In the genomic region with DNA sequence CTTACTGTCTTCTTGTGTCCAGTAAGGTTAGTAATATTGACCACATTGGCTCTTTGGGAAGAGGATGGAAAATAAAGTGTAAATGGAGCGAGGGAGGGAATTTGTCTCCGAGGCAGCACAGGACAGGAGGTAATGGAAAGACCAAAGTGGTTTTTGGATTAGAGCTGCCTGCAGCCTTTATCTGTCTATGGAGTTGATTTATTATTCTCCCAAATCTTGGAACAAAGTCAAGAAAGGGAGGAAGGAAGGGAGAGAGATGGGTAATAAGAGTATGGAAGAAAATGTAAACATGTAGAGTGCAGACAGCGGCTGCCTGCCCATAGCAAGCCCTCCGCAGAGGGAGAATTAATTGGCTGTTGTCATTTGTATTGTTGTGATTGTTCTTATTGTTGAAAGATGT, we compare ENCODE assay signal across 24 cellular contexts. TPM values are rescaled to one million over a fixed set of nuclear protein-coding genes. Genes with fewer than 3 reads are reported as not detected.
A peak's percentile ranks its signal among the peaks of the same experiment; 100 is the strongest.
DNase-seq lines count a peak whose midpoint lies in the region; ATAC-seq, FAIRE-seq and TF ChIP-seq lines count a peak whose summit lies in the region.
"Had no signal": no experiment of that assay in that cellular context is flagged by ENCODE, and none has a peak within 500 bp of the region (broad histone marks: within the 10 kb centered on the region; RNA-seq: fewer than 3 reads in every experiment).

No MANE protein-coding gene starts in this region.

- no peaks in the 10 kb centered on the region for H3K27me3 ChIP-seq in pancreas

- H3K9me3 ChIP-seq in pancreas = no peaks in the 10 kb centered on the region

- no peaks in the 10 kb centered on the region for H3K36me3 ChIP-seq in pancreas

- WGBS in pancreas, 2 donors = 66 to 68% methylated on average over 4 of the region's 4 CpGs

- H3K27me3 Mint-ChIP-seq in mesothelial cell of epicardium (ENCODE audit: low read depth) = peaks cover 22% of the 10 kb centered on the region
- peaks cover 4% of the 10 kb centered on the region for H3K27me3 Mint-ChIP-seq in activated naive CD8-positive, alpha-beta T cell treated with anti-CD3 and anti-CD28 coated beads for 36 hours
- H3K27me3 Mint-ChIP-seq in activated naive CD8-positive, alpha-beta T cell treated with anti-CD3 and anti-CD28 coated beads, Interleukin-2, amount 50 U/mL, for 24 hours = peaks cover 9% of the 10 kb centered on the region

- DNase-seq in HEK293T (ENCODE audit: extremely low spot score) = no peak
- DNase-seq in mesothelial cell of epicardium (ENCODE audit: low spot score in 2 of 2, unreplicated experiment in 2 of 2) = no peak
- no peak for DNase-seq in pancreas
- DNase-seq in activated naive CD8-positive, alpha-beta T cell treated with anti-CD3 and anti-CD28 coated beads for 36 hours = no peak
- no peak for DNase-seq in activated naive CD8-positive, alpha-beta T cell treated with anti-CD3 and anti-CD28 coated beads, Interleukin-2, amount 50 U/mL, for 24 hours
- no peak for DNase-seq in NK-92 (lab: John Stamatoyannopoulos, UW; ENCODE audit: unreplicated experiment)
- DNase-seq: AML-193; Calu3; CD4-positive, alpha-beta memory T cell; DMS79; GDM1; HCEC 1CT; KBM-7 had no signal

- intact Hi-C loops in pancreas (cut with DNase I) = no loop called here

- H3K4me1 Mint-ChIP-seq in mesothelial cell of epicardium = peaks cover 32% of the 10 kb centered on the region
- no peaks in the 10 kb centered on the region for H3K4me1 Mint-ChIP-seq in activated naive CD8-positive, alpha-beta T cell treated with anti-CD3 and anti-CD28 coated beads for 36 hours
- H3K4me1 Mint-ChIP-seq in activated naive CD8-positive, alpha-beta T cell treated with anti-CD3 and anti-CD28 coated beads, Interleukin-2, amount 50 U/mL, for 24 hours = no peaks in the 10 kb centered on the region
- H3K4me1 Mint-ChIP-seq: CD4-positive, alpha-beta memory T cell; IgD-negative memory B cell had no signal

- peak overlapping the region; percentile 73 for H3K27ac Mint-ChIP-seq in mesothelial cell of epicardium
- no peak overlapping the region for H3K27ac Mint-ChIP-seq in activated naive CD8-positive, alpha-beta T cell treated with anti-CD3 and anti-CD28 coated beads for 36 hours
- H3K27ac Mint-ChIP-seq in activated naive CD8-positive, alpha-beta T cell treated with anti-CD3 and anti-CD28 coated beads, Interleukin-2, amount 50 U/mL, for 24 hours = no peak overlapping the region
- H3K27ac Mint-ChIP-seq: CD14-positive monocyte; CD4-positive, alpha-beta memory T cell; GM23338; IgD-negative memory B cell had no signal

- H3K4me3 Mint-ChIP-seq in mesothelial cell of epicardium = no peak overlapping the region
- H3K4me3 Mint-ChIP-seq in activated naive CD8-positive, alpha-beta T cell treated with anti-CD3 and anti-CD28 coated beads for 36 hours = no peak overlapping the region
- no peak overlapping the region for H3K4me3 Mint-ChIP-seq in activated naive CD8-positive, alpha-beta T cell treated with anti-CD3 and anti-CD28 coated beads, Interleukin-2, amount 50 U/mL, for 24 hours
- H3K4me3 Mint-ChIP-seq: CD14-positive monocyte; CD4-positive, alpha-beta memory T cell; GM23338; IgD-negative memory B cell had no signal

- H3K4me3 ChIP-seq in pancreas = no peak overlapping the region
- H3K4me3 ChIP-seq: GM23338 had no signal

- H3K9me3 Mint-ChIP-seq in mesothelial cell of epicardium = no peaks in the 10 kb centered on the region
- H3K9me3 Mint-ChIP-seq in activated naive CD8-positive, alpha-beta T cell treated with anti-CD3 and anti-CD28 coated beads for 36 hours = no peaks in the 10 kb centered on the region
- H3K9me3 Mint-ChIP-seq in activated naive CD8-positive, alpha-beta T cell treated with anti-CD3 and anti-CD28 coated beads, Interleukin-2, amount 50 U/mL, for 24 hours = no peaks in the 10 kb centered on the region
- H3K9me3 Mint-ChIP-seq: CD4-positive, alpha-beta memory T cell; GM23338 had no signal

- POLR2A ChIA-PET in HEK293T (lab: Yijun Ruan, JAX) = no interaction called here

- FAIRE-seq in pancreas (lab: Jason Lieb, UNC) = no peak
- FAIRE-seq: A204.1, GM12892, GM18507, H54, HepG2 had no signal

- no peaks in the 10 kb centered on the region for H3K4me1 ChIP-seq in pancreas

- CTCF ChIA-PET in HEK293T (lab: Yijun Ruan, JAX) = no interaction called here

- no peaks in the 10 kb centered on the region for H3K36me3 Mint-ChIP-seq in mesothelial cell of epicardium
- no peaks in the 10 kb centered on the region for H3K36me3 Mint-ChIP-seq in activated naive CD8-positive, alpha-beta T cell treated with anti-CD3 and anti-CD28 coated beads for 36 hours
- no peaks in the 10 kb centered on the region for H3K36me3 Mint-ChIP-seq in activated naive CD8-positive, alpha-beta T cell treated with anti-CD3 and anti-CD28 coated beads, Interleukin-2, amount 50 U/mL, for 24 hours (ENCODE audit: low read depth)
- H3K36me3 Mint-ChIP-seq: CD14-positive monocyte; CD4-positive, alpha-beta memory T cell had no signal

- ATAC-seq in pancreas = no peak
- ATAC-seq in activated naive CD8-positive, alpha-beta T cell treated with anti-CD3 and anti-CD28 coated beads, Interleukin-2, amount 50 U/mL, for 24 hours = no peak
- ATAC-seq: GM23338, HepG2 had no signal

- TF ChIP-seq CTCF in C4-2B (conservative IDR thresholded peaks at IDR 0.05) (no peak), VCaP (conservative IDR thresholded peaks at IDR 0.05) (no peak), mesothelial cell of epicardium (IDR thresholded peaks at IDR 0.05; ENCODE audit: unreplicated experiment) (no peak), pancreas (IDR thresholded peaks at IDR 0.05) (no peak)

- H3K27ac ChIP-seq in C4-2B (peak overlapping the region; percentile 33; the same call in 1 of the 2 replicates), VCaP (peak overlapping the region; percentile 89), pancreas (no peak overlapping the region)

TF ChIP-seq in HEK293T, 16 proteins besides CTCF, POLR2A, EP300 and RAD21:
- TF ChIP-seq FOXM1 (IDR thresholded peaks at IDR 0.05; ENCODE audit: borderline replicate concordance) = no peak
- TF ChIP-seq, protein P1, sequence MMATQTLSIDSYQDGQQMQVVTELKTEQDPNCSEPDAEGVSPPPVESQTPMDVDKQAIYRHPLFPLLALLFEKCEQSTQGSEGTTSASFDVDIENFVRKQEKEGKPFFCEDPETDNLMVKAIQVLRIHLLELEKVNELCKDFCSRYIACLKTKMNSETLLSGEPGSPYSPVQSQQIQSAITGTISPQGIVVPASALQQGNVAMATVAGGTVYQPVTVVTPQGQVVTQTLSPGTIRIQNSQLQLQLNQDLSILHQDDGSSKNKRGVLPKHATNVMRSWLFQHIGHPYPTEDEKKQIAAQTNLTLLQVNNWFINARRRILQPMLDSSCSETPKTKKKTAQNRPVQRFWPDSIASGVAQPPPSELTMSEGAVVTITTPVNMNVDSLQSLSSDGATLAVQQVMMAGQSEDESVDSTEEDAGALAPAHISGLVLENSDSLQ (IDR thresholded peaks at IDR 0.05) = peak; percentile 51
TF ChIP-seq in HEK293T: peak in this region for 1.

RNA-seq across cellular contexts. Expression of a gene that starts 15.7 kb away (rescaled TPM):
- total RNA-seq in mesothelial cell of epicardium = 1.3 to 2.3 TPM (median 1.5 TPM) in 3 replicates
- 1 to 10 TPM in 3 of 6 donors, under 1 TPM in 3; 0.31 to 1.2 (median 0.75) TPM for total RNA-seq in pancreas
- 10 to 100 TPM in 1 of 2 donors, 1 to 10 TPM in 1; 1.3 to 10.3 TPM for polyA plus RNA-seq in pancreas
- total RNA-seq in activated naive CD8-positive, alpha-beta T cell treated with anti-CD3 and anti-CD28 coated beads for 36 hours = not detected
- total RNA-seq: Calu3; CD4-positive, alpha-beta memory T cell; HepG2 had no signal
- polyA plus RNA-seq: BJ; CD14-positive monocyte; CD4-positive, alpha-beta memory T cell; HepG2; IgD-negative memory B cell had no signal

Comparison
In these comparisons a context has a peak if more than half of its experiments do, and no peak if none do; other contexts are left out.
1. H3K27ac ChIP-seq: peak in C4-2B (single experiment) and VCaP (single experiment); none in pancreas (0 of 4).